ENCODE assay signal across 2 cellular contexts in the genomic region with DNA sequence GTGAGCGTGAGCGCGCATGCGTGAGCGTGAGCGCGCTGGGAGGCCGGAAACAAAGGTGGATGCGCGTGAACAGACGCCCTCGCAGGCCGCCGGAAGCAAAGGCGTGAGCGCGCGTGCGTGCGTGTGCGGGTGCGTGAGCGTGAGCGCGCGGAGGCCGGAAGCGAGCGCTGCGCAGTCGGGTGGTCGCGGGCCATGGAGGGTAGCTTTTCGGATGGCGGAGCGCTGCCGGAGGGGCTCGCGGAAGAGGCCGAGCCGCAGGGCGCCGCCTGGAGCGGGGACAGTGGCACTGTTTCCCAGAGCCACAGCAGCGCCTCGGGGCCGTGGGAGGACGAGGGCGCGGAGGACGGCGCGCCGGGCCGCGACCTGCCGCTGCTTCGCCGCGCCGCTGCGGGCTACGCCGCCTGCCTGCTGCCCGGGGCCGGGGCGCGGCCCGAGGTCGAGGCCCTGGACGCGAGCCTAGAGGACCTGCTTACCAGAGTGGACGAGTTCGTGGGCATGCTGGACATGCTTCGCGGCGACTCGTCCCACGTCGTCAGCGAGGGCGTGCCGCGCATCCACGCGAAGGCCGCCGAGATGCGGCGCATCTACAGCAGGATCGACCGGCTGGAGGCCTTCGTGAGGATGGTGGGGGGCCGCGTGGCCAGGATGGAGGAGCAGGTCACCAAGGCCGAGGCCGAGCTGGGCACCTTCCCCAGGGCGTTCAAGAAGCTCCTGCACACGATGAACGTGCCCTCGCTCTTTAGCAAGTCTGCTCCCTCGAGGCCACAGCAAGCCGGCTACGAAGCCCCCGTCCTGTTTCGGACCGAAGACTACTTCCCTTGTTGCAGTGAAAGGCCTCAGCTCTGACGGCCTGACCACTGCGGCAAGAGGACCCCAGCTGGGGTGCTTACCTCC.
TF ChIP-seq lines count a peak whose summit lies in the region.

A gene with protein sequence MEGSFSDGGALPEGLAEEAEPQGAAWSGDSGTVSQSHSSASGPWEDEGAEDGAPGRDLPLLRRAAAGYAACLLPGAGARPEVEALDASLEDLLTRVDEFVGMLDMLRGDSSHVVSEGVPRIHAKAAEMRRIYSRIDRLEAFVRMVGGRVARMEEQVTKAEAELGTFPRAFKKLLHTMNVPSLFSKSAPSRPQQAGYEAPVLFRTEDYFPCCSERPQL (plus strand): TSS at position 157 of the 894 bp plus-strand sequence. CDS start 36 bp downstream, at position 193.

TF ChIP-seq in IMR-90, 13 proteins besides CTCF, POLR2A, EP300 and RAD21 (continued from another document):
- TF ChIP-seq MAFK (IDR thresholded peaks at IDR 0.05; ENCODE audit: low read depth, low read length) (no peak), MAZ (IDR thresholded peaks at IDR 0.05; ENCODE audit: borderline replicate concordance, low read depth, low read length) (no peak), CEBPB (IDR thresholded peaks at IDR 0.05; ENCODE audit: low read depth, low read length) (no peak), RFX5 (IDR thresholded peaks at IDR 0.05; ENCODE audit: low read depth, low read length) (no peak), RCOR1 (IDR thresholded peaks at IDR 0.05; ENCODE audit: insufficient replicate concordance, low read length) (no peak), FOS (IDR thresholded peaks at IDR 0.05; ENCODE audit: low read depth, low read length) (no peak), MXI1 (IDR thresholded peaks at IDR 0.05; ENCODE audit: borderline replicate concordance, low read depth, low read length) (0 out of 2 replicates have a peak, but pooled peaks have one; percentile 30), NFE2L2 (IDR thresholded peaks at IDR 0.05; ENCODE audit: low read depth, low read length) (no peak), BHLHE40 (IDR thresholded peaks at IDR 0.05; ENCODE audit: low read depth, low read length) (peak; percentile 53; the same call in 1 of the 2 replicates)
- TF ChIP-seq, protein P1, sequence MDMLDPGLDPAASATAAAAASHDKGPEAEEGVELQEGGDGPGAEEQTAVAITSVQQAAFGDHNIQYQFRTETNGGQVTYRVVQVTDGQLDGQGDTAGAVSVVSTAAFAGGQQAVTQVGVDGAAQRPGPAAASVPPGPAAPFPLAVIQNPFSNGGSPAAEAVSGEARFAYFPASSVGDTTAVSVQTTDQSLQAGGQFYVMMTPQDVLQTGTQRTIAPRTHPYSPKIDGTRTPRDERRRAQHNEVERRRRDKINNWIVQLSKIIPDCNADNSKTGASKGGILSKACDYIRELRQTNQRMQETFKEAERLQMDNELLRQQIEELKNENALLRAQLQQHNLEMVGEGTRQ (IDR thresholded peaks at IDR 0.05; ENCODE audit: low read depth, low read length): no peak
- TF ChIP-seq, protein P2, sequence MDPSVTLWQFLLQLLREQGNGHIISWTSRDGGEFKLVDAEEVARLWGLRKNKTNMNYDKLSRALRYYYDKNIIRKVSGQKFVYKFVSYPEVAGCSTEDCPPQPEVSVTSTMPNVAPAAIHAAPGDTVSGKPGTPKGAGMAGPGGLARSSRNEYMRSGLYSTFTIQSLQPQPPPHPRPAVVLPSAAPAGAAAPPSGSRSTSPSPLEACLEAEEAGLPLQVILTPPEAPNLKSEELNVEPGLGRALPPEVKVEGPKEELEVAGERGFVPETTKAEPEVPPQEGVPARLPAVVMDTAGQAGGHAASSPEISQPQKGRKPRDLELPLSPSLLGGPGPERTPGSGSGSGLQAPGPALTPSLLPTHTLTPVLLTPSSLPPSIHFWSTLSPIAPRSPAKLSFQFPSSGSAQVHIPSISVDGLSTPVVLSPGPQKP (IDR thresholded peaks at IDR 0.05; ENCODE audit: borderline replicate concordance, low read depth, low read length): no peak

TF ChIP-seq in PFSK-1, 5 proteins besides CTCF, POLR2A, EP300 and RAD21 (continued from another document):
- TF ChIP-seq SIN3A (IDR thresholded peaks at IDR 0.05; ENCODE audit: borderline replicate concordance, insufficient read depth, low read length) (peak; percentile 56; the same call in 1 of the 2 replicates), POLR2AphosphoS5 (IDR thresholded peaks at IDR 0.05; ENCODE audit: low read depth, low read length) (peak; percentile 81), TAF1 (IDR thresholded peaks at IDR 0.05; ENCODE audit: borderline replicate concordance, insufficient read depth, low read length) (peak; percentile 87; the same call in 1 of the 2 replicates)
- TF ChIP-seq, protein P3, sequence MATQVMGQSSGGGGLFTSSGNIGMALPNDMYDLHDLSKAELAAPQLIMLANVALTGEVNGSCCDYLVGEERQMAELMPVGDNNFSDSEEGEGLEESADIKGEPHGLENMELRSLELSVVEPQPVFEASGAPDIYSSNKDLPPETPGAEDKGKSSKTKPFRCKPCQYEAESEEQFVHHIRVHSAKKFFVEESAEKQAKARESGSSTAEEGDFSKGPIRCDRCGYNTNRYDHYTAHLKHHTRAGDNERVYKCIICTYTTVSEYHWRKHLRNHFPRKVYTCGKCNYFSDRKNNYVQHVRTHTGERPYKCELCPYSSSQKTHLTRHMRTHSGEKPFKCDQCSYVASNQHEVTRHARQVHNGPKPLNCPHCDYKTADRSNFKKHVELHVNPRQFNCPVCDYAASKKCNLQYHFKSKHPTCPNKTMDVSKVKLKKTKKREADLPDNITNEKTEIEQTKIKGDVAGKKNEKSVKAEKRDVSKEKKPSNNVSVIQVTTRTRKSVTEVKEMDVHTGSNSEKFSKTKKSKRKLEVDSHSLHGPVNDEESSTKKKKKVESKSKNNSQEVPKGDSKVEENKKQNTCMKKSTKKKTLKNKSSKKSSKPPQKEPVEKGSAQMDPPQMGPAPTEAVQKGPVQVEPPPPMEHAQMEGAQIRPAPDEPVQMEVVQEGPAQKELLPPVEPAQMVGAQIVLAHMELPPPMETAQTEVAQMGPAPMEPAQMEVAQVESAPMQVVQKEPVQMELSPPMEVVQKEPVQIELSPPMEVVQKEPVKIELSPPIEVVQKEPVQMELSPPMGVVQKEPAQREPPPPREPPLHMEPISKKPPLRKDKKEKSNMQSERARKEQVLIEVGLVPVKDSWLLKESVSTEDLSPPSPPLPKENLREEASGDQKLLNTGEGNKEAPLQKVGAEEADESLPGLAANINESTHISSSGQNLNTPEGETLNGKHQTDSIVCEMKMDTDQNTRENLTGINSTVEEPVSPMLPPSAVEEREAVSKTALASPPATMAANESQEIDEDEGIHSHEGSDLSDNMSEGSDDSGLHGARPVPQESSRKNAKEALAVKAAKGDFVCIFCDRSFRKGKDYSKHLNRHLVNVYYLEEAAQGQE (IDR thresholded peaks at IDR 0.05; ENCODE audit: insufficient read depth in 1 of 2, low read depth in 2 of 2, low read length in 2 of 2): no peak; a peak in 1 of 4 replicates
TF ChIP-seq in PFSK-1: peak in this region for 3.
